Comparison of ENCODE assay signal across 7 cellular contexts in the genomic region with DNA sequence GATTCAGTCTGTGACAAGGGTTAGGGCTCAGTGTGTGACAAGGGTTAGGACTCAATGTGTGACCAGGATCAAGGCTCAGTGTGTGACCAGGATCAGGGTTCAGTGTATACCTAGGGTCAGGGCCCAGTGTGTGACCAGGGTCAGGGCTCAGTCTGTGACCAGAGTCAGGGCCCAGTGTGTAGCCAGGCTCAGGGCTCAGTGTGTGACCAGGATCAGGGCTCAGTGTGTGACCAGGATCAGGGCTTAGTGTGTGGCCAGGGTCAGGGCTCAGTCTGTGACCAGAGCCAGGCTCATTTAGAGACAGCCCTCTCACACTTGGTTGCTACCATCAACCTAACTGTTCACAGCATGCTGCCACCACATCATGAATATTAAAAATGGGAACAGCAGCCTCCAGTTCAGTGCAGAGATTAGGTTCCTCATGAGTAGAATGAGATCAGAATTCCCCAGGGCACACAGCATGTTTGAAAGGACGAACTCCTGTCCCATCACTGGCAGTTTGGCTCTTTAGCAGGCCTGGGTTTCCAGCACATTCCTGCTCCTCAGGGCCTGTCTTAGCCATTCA. TPM values are rescaled to one million over a fixed set of nuclear protein-coding genes. Genes with fewer than 3 reads are reported as not detected.
DNase-seq lines count a peak whose midpoint lies in the region; ATAC-seq, FAIRE-seq and TF ChIP-seq lines count a peak whose summit lies in the region.

No MANE protein-coding gene starts in this region.

- no peak overlapping the region for H2BK5ac ChIP-seq in mesenchymal stem cell (ENCODE audit: low read depth, low read length, poor library complexity, severe bottlenecking)

- 29% methylated on average over 1 of the region's 1 CpG for WGBS in mesenchymal stem cell

- H3K4me3 ChIP-seq in astrocyte (ENCODE audit: insufficient read depth, low read depth, low read length): no peak overlapping the region
- no peak overlapping the region for H3K4me3 ChIP-seq in mesenchymal stem cell (ENCODE audit: insufficient read depth in 1 of 2, low read depth in 1 of 2, low read length in 2 of 2)

- H2BK15ac ChIP-seq in mesenchymal stem cell (ENCODE audit: low read depth, poor library complexity, severe bottlenecking): peak overlapping the region; percentile 29

- peak overlapping the region; percentile 89 to 90 for H2BK12ac ChIP-seq in mesenchymal stem cell (ENCODE audit: low read length in 2 of 2)

- H3K27ac Mint-ChIP-seq in astrocyte (ENCODE audit: unreplicated experiment): peak overlapping the region; percentile 88

- H3K4me1 Mint-ChIP-seq in astrocyte (ENCODE audit: low read depth, unreplicated experiment): peaks cover 37% of the 10 kb centered on the region

- FAIRE-seq in astrocyte (lab: Jason Lieb, UNC): no peak

- no peak overlapping the region for H3K4me3 Mint-ChIP-seq in astrocyte (ENCODE audit: unreplicated experiment)

- H3K27me3 Mint-ChIP-seq in astrocyte (ENCODE audit: low read depth, unreplicated experiment): no peaks in the 10 kb centered on the region

- no peak for ATAC-seq in HG02571 (IDR thresholded peaks at IDR 0.05; ENCODE audit: unreplicated experiment)

- H3K4me1 ChIP-seq in astrocyte (ENCODE audit: insufficient read depth, low read length): peaks cover 18% of the 10 kb centered on the region
- H3K4me1 ChIP-seq in mesenchymal stem cell (ENCODE audit: control insufficient read depth, insufficient read depth, low read depth, low read length): peaks cover 31% of the 10 kb centered on the region

- H2BK120ac ChIP-seq in mesenchymal stem cell (ENCODE audit: low read depth, low read length): no peak overlapping the region

- no peaks in the 10 kb centered on the region for H3K27me3 ChIP-seq in astrocyte (ENCODE audit: insufficient read depth, low read length)
- H3K27me3 ChIP-seq in mesenchymal stem cell (ENCODE audit: control insufficient read depth in 1 of 2, insufficient read depth in 1 of 2, low read length in 2 of 2): no peaks in the 10 kb centered on the region

- H3K18ac ChIP-seq in mesenchymal stem cell (ENCODE audit: low read depth in 1 of 2, low read length in 2 of 2): peak overlapping the region; percentile 46 to 61

- H2AK5ac ChIP-seq in mesenchymal stem cell (ENCODE audit: low read length, severe bottlenecking): peak overlapping the region; percentile 7

- H3K79me1 ChIP-seq in mesenchymal stem cell (replicated peaks; ENCODE audit: low read length, poor library complexity, severe bottlenecking): peaks cover 10% of the 10 kb centered on the region

- H3K14ac ChIP-seq in mesenchymal stem cell (ENCODE audit: low read length in 2 of 2): no peak overlapping the region

- no peaks in the 10 kb centered on the region for H3K9me3 Mint-ChIP-seq in astrocyte (ENCODE audit: unreplicated experiment)

- H3K4ac ChIP-seq in mesenchymal stem cell (ENCODE audit: low read depth in 1 of 2, low read length in 2 of 2): no peak overlapping the region

- H3K27ac ChIP-seq in astrocyte (ENCODE audit: low read depth, low read length) (peak overlapping the region; percentile 83), mesenchymal stem cell (ENCODE audit: low read length, poor library complexity, severe bottlenecking) (peak overlapping the region; percentile 55), temporal lobe (ENCODE audit: low read depth, low read length) (peak overlapping the region; percentile 5)

- peaks cover 6% of the 10 kb centered on the region for H4K20me1 ChIP-seq in astrocyte (ENCODE audit: insufficient read depth, low read length)

- TF ChIP-seq CTCF in astrocyte (IDR thresholded peaks at IDR 0.05; ENCODE audit: insufficient read depth, low read depth, low read length): no peak

- H2AFZ ChIP-seq in astrocyte (ENCODE audit: low read depth, low read length) (no peak overlapping the region), mesenchymal stem cell (ENCODE audit: low read depth, low read length) (no peak overlapping the region)

- H3K36me3 ChIP-seq in astrocyte (ENCODE audit: insufficient read depth, low read length): peaks cover 39% of the 10 kb centered on the region
- H3K36me3 ChIP-seq in mesenchymal stem cell (ENCODE audit: control insufficient read depth in 1 of 2, insufficient read depth in 2 of 2, low read depth in 1 of 2, low read length in 2 of 2): peaks cover 66 to 73% of the 10 kb centered on the region in 2 experiments

- H3K79me2 ChIP-seq in astrocyte (ENCODE audit: insufficient read depth, low read length): no peaks in the 10 kb centered on the region

- H3K23ac ChIP-seq in mesenchymal stem cell (ENCODE audit: low read length in 2 of 2): peak overlapping the region in 1 of 2 experiments; percentile 60

- peak overlapping the region; percentile 96 for H4K91ac ChIP-seq in mesenchymal stem cell (ENCODE audit: low read length)

- peak overlapping the region; percentile 74 for H4K8ac ChIP-seq in mesenchymal stem cell (ENCODE audit: low read length)

- H3K9ac ChIP-seq in astrocyte (ENCODE audit: low read length) (peak overlapping the region; percentile 76), mesenchymal stem cell (ENCODE audit: low read length) (peak overlapping the region; percentile 28)

- H3K36me3 Mint-ChIP-seq in astrocyte (ENCODE audit: low read depth, unreplicated experiment): peaks cover 25% of the 10 kb centered on the region

- H3K4me2 ChIP-seq in astrocyte (ENCODE audit: low read length): peak overlapping the region; percentile 5
- H3K4me2 ChIP-seq in mesenchymal stem cell (ENCODE audit: low read length, poor library complexity, severe bottlenecking): no peak overlapping the region

- H3K9me3 ChIP-seq in astrocyte (ENCODE audit: insufficient read depth, low read depth, low read length) (no peaks in the 10 kb centered on the region), mesenchymal stem cell (ENCODE audit: control insufficient read depth, low read length) (no peaks in the 10 kb centered on the region)

- peak; percentile 28 for DNase-seq in NCI-H1694 treated with DMSO at 0.1 percent for 48 hours (lab: John Stamatoyannopoulos, UW)
- no peak for DNase-seq in astrocyte (ENCODE audit: low read depth)
- DNase-seq in mesenchymal stem cell: no peak
- no peak for DNase-seq in OCI-M2 (lab: John Stamatoyannopoulos, UW; ENCODE audit: unreplicated experiment)
- DNase-seq in inferior parietal cortex (ENCODE audit: extremely low spot score): no peak

RNA-seq across cellular contexts. Expression of a gene that starts 24.3 kb away (rescaled TPM):
- total RNA-seq in astrocyte (280 and 384 TPM in 2 replicates), temporal lobe (3.0 TPM)
- 187 TPM for polyA plus RNA-seq in mesenchymal stem cell (2013, experiment 1 of 2)
- polyA plus RNA-seq in mesenchymal stem cell (2013, experiment 2 of 2): 181 TPM

RNA-seq across cellular contexts. Expression of a gene that starts 41.5 kb away (rescaled TPM):
- 12.4 and 16.6 TPM in 2 replicates for total RNA-seq in astrocyte
- polyA plus RNA-seq in mesenchymal stem cell (2013, experiment 1 of 2): 7.8 TPM
- polyA plus RNA-seq in mesenchymal stem cell (2013, experiment 2 of 2): 8.5 TPM
- total RNA-seq in temporal lobe: 30.2 TPM

RNA-seq across cellular contexts. Expression of a gene that starts 44.0 kb away (rescaled TPM):
- total RNA-seq in astrocyte (116 and 119 TPM in 2 replicates), temporal lobe (14.0 TPM)
- polyA plus RNA-seq in mesenchymal stem cell (2013, experiment 1 of 2): 49.0 TPM
- polyA plus RNA-seq in mesenchymal stem cell (2013, experiment 2 of 2): 51.3 TPM

Comparison
In these comparisons a context has a peak if more than half of its experiments do, and no peak if none do; other contexts are left out.
1. H3K27ac ChIP-seq: peak in every context shown above with its lines; median percentile 83 in astrocyte; 55 in mesenchymal stem cell; 5 in temporal lobe.
2. RNA of a gene that starts 24.3 kb away (total RNA-seq): 280 to 384 TPM in astrocyte; 3.0 TPM in temporal lobe (single experiment); every median in the first group is over 10 times any median in the second.